In the genomic region with DNA sequence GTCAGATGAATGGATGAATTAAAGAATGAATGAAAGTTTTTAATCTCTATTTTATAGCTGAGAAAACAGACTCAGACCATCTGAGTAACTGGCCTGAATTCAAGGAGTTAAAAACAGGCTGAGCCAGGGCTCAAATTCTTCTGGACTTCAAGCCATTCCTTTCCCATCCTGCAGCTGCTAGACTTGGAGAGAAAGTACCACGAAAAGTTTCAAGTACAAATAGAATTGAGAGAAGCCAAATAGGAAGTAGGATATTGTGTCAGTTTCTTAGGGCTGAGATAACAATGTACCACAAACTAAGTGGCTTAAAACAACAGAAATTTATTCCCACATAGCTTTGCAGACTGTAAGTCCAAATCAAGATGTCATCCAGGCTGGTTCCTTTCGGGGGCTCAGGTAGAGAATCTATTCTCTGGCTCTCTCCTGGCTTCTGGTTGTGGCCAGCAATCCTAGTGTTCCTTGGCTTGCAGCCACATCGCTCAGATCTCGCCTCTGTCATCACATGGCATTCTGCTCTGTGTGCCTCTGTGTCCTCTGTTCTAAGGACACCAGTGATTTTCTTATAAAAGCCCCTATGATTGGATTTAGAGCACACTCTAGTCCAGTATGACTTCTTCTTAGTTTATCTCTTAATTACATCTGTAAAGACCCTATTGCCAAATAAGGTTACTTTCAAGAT, we compare ENCODE assay signal across 14 cellular contexts. TPM values are rescaled to one million over a fixed set of nuclear protein-coding genes. Genes with fewer than 3 reads are reported as not detected.
DNase-seq lines count a peak whose midpoint lies in the region; ATAC-seq, FAIRE-seq and TF ChIP-seq lines count a peak whose summit lies in the region.
"Had no signal": no experiment of that assay in that cellular context is flagged by ENCODE, and none has a peak within 500 bp of the region (broad histone marks: within the 10 kb centered on the region; RNA-seq: fewer than 3 reads in every experiment).

No MANE protein-coding gene starts in this region.

- in situ Hi-C loops in HepG2 (cut with HindIII; ENCODE audit: extremely low pct_ligation_motif_present, low pct_unique_long_range_greater_than_20kb) = no loop called here
- in situ Hi-C loops in G401 (cut with HindIII; ENCODE audit: low sequenced_read_pairs) = no loop called here

- H3K36me3 ChIP-seq in right lobe of liver = no peaks in the 10 kb centered on the region
- no peaks in the 10 kb centered on the region for H3K36me3 ChIP-seq in HepG2 (replicated peaks in 1 of 2; ENCODE audit: control insufficient read depth in 1 of 2, insufficient read depth in 2 of 2, low read length in 2 of 2)
- H3K36me3 ChIP-seq in aorta (ENCODE audit: control insufficient read depth in 1 of 2, insufficient read depth in 2 of 2, low read length in 1 of 2) = no peaks in the 10 kb centered on the region

- ATAC-seq in right lobe of liver = peak; percentile 61 to 79 (median 75)
- ATAC-seq in HepG2 = no peak
- peak; percentile 53 for ATAC-seq in aorta (ENCODE audit: low FRiP score)
- no peak for ATAC-seq in HG03469 (IDR thresholded peaks at IDR 0.05; ENCODE audit: unreplicated experiment)

- no peaks in the 10 kb centered on the region for H4K20me1 ChIP-seq in HepG2 (ENCODE audit: insufficient read depth, low read length)

- H3K4me3 ChIP-seq in right lobe of liver (no peak overlapping the region), HepG2 (replicated peaks in 1 of 3; ENCODE audit: insufficient read depth in 1 of 3, low read depth in 2 of 3, low read length in 3 of 3) (no peak overlapping the region), aorta (ENCODE audit: low read length in 2 of 2) (no peak overlapping the region)

- no peak for TF ChIP-seq POLR2A in right lobe of liver (IDR thresholded peaks at IDR 0.05)
- TF ChIP-seq POLR2A in HepG2 (IDR thresholded peaks at IDR 0.05; ENCODE audit: insufficient read depth in 1 of 2, low read depth in 2 of 2, low read length in 2 of 2) = no peak

- TF ChIP-seq CTCF in right lobe of liver (IDR thresholded peaks at IDR 0.05) (no peak), HepG2 (CRISPR knock-in tag; IDR thresholded peaks at IDR 0.05) (no peak)

- TF ChIP-seq RAD21 in HepG2 (CRISPR knock-in tag; IDR thresholded peaks at IDR 0.05) = no peak

- intact Hi-C loops in right lobe of liver (cut with DNase I) (no loop called here), HepG2 (cut with micrococcal nuclease; ENCODE audit: unreplicated experiment) (no loop called here), aorta (cut with DNase I) (no loop called here)

- H3K9me3 ChIP-seq in right lobe of liver (no peaks in the 10 kb centered on the region), HepG2 (ENCODE audit: low read length) (no peaks in the 10 kb centered on the region), aorta (ENCODE audit: control insufficient read depth, low read length) (no peaks in the 10 kb centered on the region)

- H3K9ac ChIP-seq in HepG2 (ENCODE audit: insufficient read depth, low read depth, low read length) = no peak overlapping the region

- POLR2A ChIA-PET in HepG2 (lab: Yijun Ruan, JAX) = no interaction called here

- DNase-seq in right lobe of liver = peak; percentile 48 to 75 (median 65)
- DNase-seq in HepG2 (ENCODE audit: low spot score) = no peak
- DNase-seq in caudate nucleus (lab: John Stamatoyannopoulos, UW) = peak in 1 of 61 donors; percentile 1
- DNase-seq in iris pigment epithelial cell (ENCODE audit: low read depth) = peak; percentile 28
- peak; percentile 48 to 73 for DNase-seq in aorta
- no peak for DNase-seq in G401 (ENCODE audit: low spot score)
- no peak for DNase-seq in T-helper 2 cell
- DNase-seq: activated CD8-positive, alpha-beta memory T cell treated with anti-CD3 and anti-CD28 coated beads for 24 hours; H9; KG1; NCI-H1694; NCI-H524 treated with DMSO at 0.1 percent for 48 hours; SHP77 had no signal

- H3K4me2 ChIP-seq in HepG2 (ENCODE audit: low read depth, low read length) = no peak overlapping the region

- CTCF ChIA-PET in HepG2 (lab: Yijun Ruan, JAX; ENCODE audit: low intra/inter-chr PET ratio, low total read pairs) = no interaction called here

- H3K4me1 ChIP-seq in right lobe of liver (peaks cover 0 to 18% (median 3%) of the 10 kb centered on the region in 4 donors), HepG2 (ENCODE audit: insufficient read depth, low read length) (peaks cover 21% of the 10 kb centered on the region), aorta (ENCODE audit: control insufficient read depth in 1 of 2, insufficient read depth in 2 of 2, low read length in 2 of 2) (peaks cover 0 to 1% of the 10 kb centered on the region in 2 donors)

- WGBS in right lobe of liver (ENCODE audit: insufficient coverage, low coverage, low lambda C conversion rate, missing lambda C conversion rate) = 45% methylated on average over 4 of the region's 4 CpGs
- 37% methylated on average over 4 of the region's 4 CpGs for WGBS in HepG2 (ENCODE audit: low lambda C conversion rate)
- WGBS in aorta, 2 donors = 9 to 11% methylated on average over 4 of the region's 4 CpGs

- H3K79me2 ChIP-seq in HepG2 (ENCODE audit: insufficient read depth, low read length) = no peaks in the 10 kb centered on the region

- TF ChIP-seq EP300 in HepG2 (IDR thresholded peaks at IDR 0.05; ENCODE audit: low read depth in 2 of 2, low read length in 2 of 2) = no peak
- no peak for TF ChIP-seq EP300 in HepG2 (CRISPR knock-in tag; IDR thresholded peaks at IDR 0.05; ENCODE audit: borderline replicate concordance)

- no peak for FAIRE-seq in HepG2 (lab: Jason Lieb, UNC)

- H3K27me3 ChIP-seq in right lobe of liver (no peaks in the 10 kb centered on the region), HepG2 (ENCODE audit: control insufficient read depth in 1 of 2, insufficient read depth in 2 of 2, low read length in 2 of 2) (no peaks in the 10 kb centered on the region), aorta (ENCODE audit: control insufficient read depth in 1 of 2, insufficient read depth in 2 of 2, low read length in 1 of 2) (no peaks in the 10 kb centered on the region)

- BruUV-seq in HepG2 (replicated peaks; lab: Mats Ljungman, UMichigan) = no TSS peak

- no peak overlapping the region for H2AFZ ChIP-seq in HepG2 (ENCODE audit: low read length)

- H3K27ac ChIP-seq in right lobe of liver (no peak overlapping the region), HepG2 (ENCODE audit: extremely low read length, insufficient read depth, low read length) (no peak overlapping the region), caudate nucleus (ENCODE audit: low read depth, low read length) (peak overlapping the region; percentile 39), aorta (ENCODE audit: low read depth in 1 of 2, low read length in 2 of 2) (no peak overlapping the region)

TF ChIP-seq in HepG2, 621 proteins besides CTCF, POLR2A, EP300 and RAD21 (continues in another document):
- TF ChIP-seq ZNF225 (CRISPR knock-in tag; IDR thresholded peaks at IDR 0.05) (no peak), DNMT3B (CRISPR knock-in tag; conservative IDR thresholded peaks at IDR 0.05) (no peak), NFKB2 (CRISPR knock-in tag; IDR thresholded peaks at IDR 0.05; ENCODE audit: borderline replicate concordance) (no peak)
- TF ChIP-seq, protein P1, sequence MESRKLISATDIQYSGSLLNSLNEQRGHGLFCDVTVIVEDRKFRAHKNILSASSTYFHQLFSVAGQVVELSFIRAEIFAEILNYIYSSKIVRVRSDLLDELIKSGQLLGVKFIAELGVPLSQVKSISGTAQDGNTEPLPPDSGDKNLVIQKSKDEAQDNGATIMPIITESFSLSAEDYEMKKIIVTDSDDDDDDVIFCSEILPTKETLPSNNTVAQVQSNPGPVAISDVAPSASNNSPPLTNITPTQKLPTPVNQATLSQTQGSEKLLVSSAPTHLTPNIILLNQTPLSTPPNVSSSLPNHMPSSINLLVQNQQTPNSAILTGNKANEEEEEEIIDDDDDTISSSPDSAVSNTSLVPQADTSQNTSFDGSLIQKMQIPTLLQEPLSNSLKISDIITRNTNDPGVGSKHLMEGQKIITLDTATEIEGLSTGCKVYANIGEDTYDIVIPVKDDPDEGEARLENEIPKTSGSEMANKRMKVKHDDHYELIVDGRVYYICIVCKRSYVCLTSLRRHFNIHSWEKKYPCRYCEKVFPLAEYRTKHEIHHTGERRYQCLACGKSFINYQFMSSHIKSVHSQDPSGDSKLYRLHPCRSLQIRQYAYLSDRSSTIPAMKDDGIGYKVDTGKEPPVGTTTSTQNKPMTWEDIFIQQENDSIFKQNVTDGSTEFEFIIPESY (CRISPR knock-in tag; IDR thresholded peaks at IDR 0.05) = no peak
- TF ChIP-seq, protein P2, sequence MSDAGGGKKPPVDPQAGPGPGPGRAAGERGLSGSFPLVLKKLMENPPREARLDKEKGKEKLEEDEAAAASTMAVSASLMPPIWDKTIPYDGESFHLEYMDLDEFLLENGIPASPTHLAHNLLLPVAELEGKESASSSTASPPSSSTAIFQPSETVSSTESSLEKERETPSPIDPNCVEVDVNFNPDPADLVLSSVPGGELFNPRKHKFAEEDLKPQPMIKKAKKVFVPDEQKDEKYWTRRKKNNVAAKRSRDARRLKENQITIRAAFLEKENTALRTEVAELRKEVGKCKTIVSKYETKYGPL (CRISPR knock-in tag; IDR thresholded peaks at IDR 0.05) = no peak

RNA-seq across cellular contexts. Expression of a gene that starts 25.6 kb away (rescaled TPM):
- total RNA-seq in right lobe of liver (10 to 100 TPM; 33.3 to 44.9 (median 36.6) TPM), HepG2 (2016; rRNA removed; fragmentation: Illumina TruSeq; extraction: Trizol) (31.5 and 47.7 TPM in 2 replicates), aorta (10 to 100 TPM; 44.6 to 48.8 TPM)
- 7.7 and 9.3 TPM in 2 replicates for total RNA-seq in HepG2 (2016; cell fraction: cytosol; rRNA removed; fragmentation: Illumina TruSeq; extraction: Trizol; ENCODE audit: low read depth)
- total RNA-seq in HepG2 (2016; cell fraction: insoluble cytoplasmic fraction; rRNA removed; fragmentation: Illumina TruSeq; extraction: Trizol) = 33.4 and 49.5 TPM in 2 replicates
- total RNA-seq in HepG2 (2016; cell fraction: membrane; rRNA removed; fragmentation: Illumina TruSeq; extraction: Trizol) = 11.5 and 12.4 TPM in 2 replicates
- 45.0 and 48.7 TPM in 2 replicates for total RNA-seq in HepG2 (2016; cell fraction: nucleus; rRNA removed; fragmentation: Illumina TruSeq; extraction: Trizol)
- polyA plus RNA-seq in HepG2 (2011; rRNA removed) (10.8 and 10.9 TPM in 2 replicates), aorta (10 to 100 TPM; 20.5 to 21.2 TPM)
- polyA plus RNA-seq in HepG2 (2011; cell fraction: cytosol; rRNA removed) = 13.3 and 13.6 TPM in 2 replicates
- polyA plus RNA-seq in HepG2 (2011; cell fraction: nucleus; rRNA removed) = 12.0 and 12.4 TPM in 2 replicates
- polyA plus RNA-seq in HepG2 (2012) = 26.9 and 28.2 TPM in 2 replicates
- polyA plus RNA-seq in HepG2 (2016; cell fraction: cytosol; fragmentation: Illumina TruSeq; extraction: Trizol; ENCODE audit: low read depth) = 1.1 and 1.4 TPM in 2 replicates
- polyA plus RNA-seq in HepG2 (2016; cell fraction: insoluble cytoplasmic fraction; fragmentation: Illumina TruSeq; extraction: Trizol; ENCODE audit: low read depth) = 26.8 and 32.2 TPM in 2 replicates
- polyA plus RNA-seq in HepG2 (2016; cell fraction: membrane; fragmentation: Illumina TruSeq; extraction: Trizol; ENCODE audit: low read depth) = 3.4 and 3.7 TPM in 2 replicates
- polyA plus RNA-seq in HepG2 (2016; cell fraction: nucleus; fragmentation: Illumina TruSeq; extraction: Trizol; ENCODE audit: insufficient read depth, low read depth) = 44.3 and 45.5 TPM in 2 replicates
- 15.3 and 32.9 TPM in 2 replicates for polyA minus RNA-seq in HepG2 (2011; rRNA and poly(A)+ RNA removed; ENCODE audit: low replicate concordance)
- polyA minus RNA-seq in HepG2 (2011; cell fraction: cytosol; rRNA and poly(A)+ RNA removed) = 24.1 and 25.6 TPM in 2 replicates
- polyA minus RNA-seq in HepG2 (2011; cell fraction: nucleus; rRNA and poly(A)+ RNA removed) = 36.9 and 37.2 TPM in 2 replicates
- 5.8 and 15.7 TPM in 2 replicates for total RNA-seq in G401 (2014; rRNA removed; shearing (Covaris generic))

Comparison
In these comparisons a context has a peak if more than half of its experiments do, and no peak if none do; other contexts are left out.
1. ATAC-seq: peak in right lobe of liver (4 of 4) and aorta (single experiment); none in HepG2 (single experiment) and HG03469 (single experiment).
2. DNase-seq: peak in right lobe of liver (3 of 3), iris pigment epithelial cell (single experiment) and aorta (2 of 2); none in HepG2 (single experiment), G401 (single experiment) and T-helper 2 cell (0 of 5).